ENCODE assay signal across 14 cellular contexts in the genomic region with DNA sequence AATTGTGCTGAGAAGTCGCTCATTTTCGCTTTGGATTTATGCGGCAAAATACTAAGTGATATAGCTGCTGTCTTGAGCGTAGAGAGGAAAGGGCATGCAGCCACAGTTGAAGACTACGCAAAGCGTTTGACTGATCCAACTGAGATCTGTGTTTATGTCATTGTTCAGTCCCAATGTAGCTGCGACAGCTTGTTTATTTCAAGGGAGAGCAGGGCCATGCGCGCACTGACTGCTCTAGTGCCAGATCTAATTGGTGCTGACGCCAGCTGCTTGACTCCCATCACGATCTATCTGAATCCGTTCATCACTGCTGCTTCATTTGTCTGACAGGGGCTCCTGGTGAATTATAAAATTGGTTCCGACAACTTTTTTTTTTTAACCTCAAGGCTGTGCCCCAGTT.
"Had no signal": no experiment of that assay in that cellular context is flagged by ENCODE, and none has a peak within 500 bp of the region (broad histone marks: within the 10 kb centered on the region; RNA-seq: fewer than 3 reads in every experiment).

No MANE protein-coding gene starts in this region.

- ATAC-seq: activated CD8-positive, alpha-beta memory T cell treated with anti-CD3 and anti-CD28 coated beads, Interleukin-2, amount 10 ng/mL, durations not matched to agents 7 days and 5 days; effector memory CD8-positive, alpha-beta T cell; left lung; psoas muscle; stimulated activated effector memory CD8-positive, alpha-beta T cell treated with anti-CD3 and anti-CD28 coated beads, Interleukin-12 subunit alpha, Interleukin-12 subunit beta, amount 100 ng/mL, for 72 hours had no signal

- H3K27me3 ChIP-seq: left lung, sigmoid colon, stomach had no signal

- H3K4me3 ChIP-seq: left lung, psoas muscle, sigmoid colon, stomach had no signal

- H3K4me1 ChIP-seq: left lung, psoas muscle, sigmoid colon, stomach had no signal

- DNase-seq: activated B cell treated with CpG ODN at 0.5 μM for 24 hours; activated CD4-positive, alpha-beta memory T cell treated with anti-CD3 and anti-CD28 coated beads, Interleukin-2, amount 10 ng/mL, durations not matched to agents 7 days and 5 days; activated CD4-positive, alpha-beta T cell treated with anti-CD3 and anti-CD28 coated beads for 48 hours; activated CD8-positive, alpha-beta memory T cell treated with anti-CD3 and anti-CD28 coated beads, Interleukin-2, amount 10 ng/mL, durations not matched to agents 7 days and 5 days; caudate nucleus; effector memory CD8-positive, alpha-beta T cell; left lung; nephron progenitor cell; psoas muscle; sigmoid colon; stimulated activated CD4-positive, alpha-beta T cell treated with anti-CD3 and anti-CD28 coated beads, Interleukin-4, amount 100 ng/mL, for 24 hours; stomach; trophoblast cell had no signal

- H3K36me3 ChIP-seq: left lung, sigmoid colon, stomach had no signal

- H3K9me3 ChIP-seq: psoas muscle, sigmoid colon, stomach had no signal

- H3K27ac ChIP-seq: left lung, psoas muscle, sigmoid colon, stomach had no signal
